Comparison of ENCODE assay signal across 1 cellular context in the genomic region with DNA sequence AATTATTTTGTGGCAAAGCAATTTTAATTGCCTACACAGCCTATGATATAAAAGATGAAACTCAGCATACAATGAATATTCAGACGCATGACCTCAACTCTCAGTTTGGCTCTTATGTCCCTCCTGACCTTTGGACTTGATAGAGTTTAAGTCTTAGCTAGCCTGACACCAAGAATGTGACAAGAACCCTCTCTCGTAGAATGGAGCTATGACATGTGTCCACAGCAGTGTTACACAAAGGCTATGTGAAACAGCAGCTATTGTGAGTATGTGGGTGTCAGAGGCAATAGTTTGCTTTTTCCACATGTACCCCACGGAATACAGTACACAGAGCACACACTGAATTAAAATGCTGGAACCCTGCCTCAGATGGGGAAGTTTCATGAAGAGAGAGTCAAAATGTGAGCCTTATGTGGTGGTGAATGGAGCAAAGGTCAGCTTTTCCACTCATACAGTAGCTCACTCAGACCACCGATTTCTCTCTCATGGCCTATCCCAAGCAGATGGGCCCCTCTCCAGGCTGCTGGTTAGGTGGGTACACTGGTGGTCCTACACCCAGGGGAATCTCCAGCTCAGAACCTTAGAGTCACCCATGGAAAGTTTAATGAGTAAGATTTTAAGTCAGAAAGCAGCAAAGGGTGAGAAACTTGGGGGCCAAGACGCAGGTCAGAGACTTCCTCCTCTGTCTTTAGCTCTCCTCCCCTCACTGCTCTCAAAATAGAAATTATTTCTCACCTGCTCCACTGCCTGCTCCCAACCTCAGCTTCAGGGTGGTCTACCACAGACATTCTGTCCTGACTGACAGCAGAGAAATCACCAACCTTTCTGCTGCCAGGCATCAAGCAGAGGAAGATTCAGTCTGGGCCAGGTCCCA.
TF ChIP-seq lines count a peak whose summit lies in the region.

No MANE protein-coding gene starts in this region.

TF ChIP-seq in A549, 52 proteins besides CTCF, POLR2A, EP300 and RAD21 (continued from another document):
- TF ChIP-seq EHMT2 (IDR thresholded peaks at IDR 0.05; ENCODE audit: low read depth) = no peak
- no peak for TF ChIP-seq ZNF302 (CRISPR knock-in tag; IDR thresholded peaks at IDR 0.05)
- TF ChIP-seq KDM1A (IDR thresholded peaks at IDR 0.05; ENCODE audit: low read depth) = no peak
